14 cellular contexts compared by ENCODE assay signal in genomic region chr11:81070948-81071347, GRCh38.
DNase-seq lines count a peak whose midpoint lies in the region; ATAC-seq and TF ChIP-seq lines count a peak whose summit lies in the region.
"Had no signal": no experiment of that assay in that cellular context is flagged by ENCODE, and none has a peak within 500 bp of the region (broad histone marks: within the 10 kb centered on the region; RNA-seq: fewer than 3 reads in every experiment).

No MANE protein-coding gene starts in this region.

- no peak overlapping the region for H3K4me2 ChIP-seq in Karpas-422 (ENCODE audit: low read depth, low read length, poor library complexity, severe bottlenecking)

- no peaks in the 10 kb centered on the region for H3K79me2 ChIP-seq in Karpas-422 (ENCODE audit: low read length)

- H3K4me3 ChIP-seq in Karpas-422 (ENCODE audit: low read length), result no peak overlapping the region
- H3K4me3 ChIP-seq: lower lobe of right lung, prostate gland, thyroid gland had no signal

- H3K27me3 Mint-ChIP-seq in activated CD4-positive, alpha-beta memory T cell treated with anti-CD3 and anti-CD28 coated beads for 36 hours, result no peaks in the 10 kb centered on the region
- no peaks in the 10 kb centered on the region for H3K27me3 Mint-ChIP-seq in Calu3 (ENCODE audit: unreplicated experiment)
- H3K27me3 Mint-ChIP-seq: CD8-positive, alpha-beta memory T cell; central memory CD8-positive, alpha-beta T cell had no signal

- H3K9me3 Mint-ChIP-seq in activated CD4-positive, alpha-beta memory T cell treated with anti-CD3 and anti-CD28 coated beads for 36 hours, result peaks cover 10% of the 10 kb centered on the region
- peaks cover 4% of the 10 kb centered on the region for H3K9me3 Mint-ChIP-seq in Calu3 (ENCODE audit: low read depth, unreplicated experiment)

- H3K9me3 ChIP-seq in Karpas-422 (ENCODE audit: low read length), result peaks cover 3% of the 10 kb centered on the region; the same call in 1 of the 2 replicates
- H3K9me3 ChIP-seq: lower lobe of right lung, prostate gland, thyroid gland had no signal

- H2AFZ ChIP-seq in Karpas-422 (ENCODE audit: low read length), result no peak overlapping the region

- ATAC-seq in GM18508 (IDR thresholded peaks at IDR 0.05; ENCODE audit: insufficient read depth, unreplicated experiment) (peak; percentile 88), GM21786 (IDR thresholded peaks at IDR 0.05; ENCODE audit: unreplicated experiment) (peak; percentile 84), left colon (peak; percentile 59), HG02763 (IDR thresholded peaks at IDR 0.05; ENCODE audit: unreplicated experiment) (no peak)
- ATAC-seq: lower lobe of right lung had no signal

- BruUV-seq in Calu3 (replicated peaks; lab: Mats Ljungman, UMichigan), result no TSS peak

- no peak overlapping the region for H3K27ac Mint-ChIP-seq in activated CD4-positive, alpha-beta memory T cell treated with anti-CD3 and anti-CD28 coated beads for 36 hours
- H3K27ac Mint-ChIP-seq in Calu3 (ENCODE audit: unreplicated experiment), result no peak overlapping the region
- H3K27ac Mint-ChIP-seq: CD8-positive, alpha-beta memory T cell had no signal

- H3K27ac ChIP-seq in Karpas-422 (ENCODE audit: low read length), result no peak overlapping the region
- H3K27ac ChIP-seq: lower lobe of right lung, prostate gland, thyroid gland had no signal

- H3K9me2 ChIP-seq in Karpas-422 (replicated peaks; ENCODE audit: insufficient read depth, low read length), result no peaks in the 10 kb centered on the region

- DNase-seq in Karpas-422 (peak; percentile 35), left colon (no peak), Calu3 (no peak), GM19238 (ENCODE audit: insufficient read length, low spot score) (no peak)
- no peak for DNase-seq in activated CD4-positive, alpha-beta memory T cell treated with anti-CD3 and anti-CD28 coated beads for 36 hours
- DNase-seq: CD8-positive, alpha-beta memory T cell; lower lobe of right lung; NCI-H1092; thyroid gland had no signal

- H3K36me3 ChIP-seq in Karpas-422 (ENCODE audit: insufficient read depth, low read length), result no peaks in the 10 kb centered on the region
- H3K36me3 ChIP-seq: lower lobe of right lung, prostate gland, thyroid gland had no signal

- no peaks in the 10 kb centered on the region for H3K36me3 Mint-ChIP-seq in activated CD4-positive, alpha-beta memory T cell treated with anti-CD3 and anti-CD28 coated beads for 36 hours
- no peaks in the 10 kb centered on the region for H3K36me3 Mint-ChIP-seq in Calu3 (ENCODE audit: insufficient read depth, unreplicated experiment)
- H3K36me3 Mint-ChIP-seq: CD8-positive, alpha-beta memory T cell had no signal

- CTCF ChIA-PET in activated CD4-positive, alpha-beta memory T cell treated with anti-CD3 and anti-CD28 coated beads for 36 hours (lab: Charles Lee), result interaction anchor here (0.5 kb wide), 1 partner anchor 297 kb away, joined by 6 read pairs; no protein-coding TSS in a partner anchor
- CTCF ChIA-PET in Calu3 (lab: Charles Lee), result no interaction called here

- H4K20me1 ChIP-seq in Karpas-422 (ENCODE audit: insufficient read depth, low read depth, low read length), result no peaks in the 10 kb centered on the region

- no peak overlapping the region for H3K9ac ChIP-seq in Karpas-422 (ENCODE audit: low read length)

- POLR2A ChIA-PET in activated CD4-positive, alpha-beta memory T cell treated with anti-CD3 and anti-CD28 coated beads for 36 hours (lab: Charles Lee), result no interaction called here

- no peaks in the 10 kb centered on the region for H3K27me3 ChIP-seq in Karpas-422 (ENCODE audit: low read length)
- H3K27me3 ChIP-seq: thyroid gland had no signal

- no peaks in the 10 kb centered on the region for H3K4me1 ChIP-seq in Karpas-422 (ENCODE audit: low read length)
- H3K4me1 ChIP-seq: lower lobe of right lung, prostate gland, thyroid gland had no signal

- no peaks in the 10 kb centered on the region for H3K4me1 Mint-ChIP-seq in activated CD4-positive, alpha-beta memory T cell treated with anti-CD3 and anti-CD28 coated beads for 36 hours (ENCODE audit: low read depth)
- no peaks in the 10 kb centered on the region for H3K4me1 Mint-ChIP-seq in Calu3 (ENCODE audit: low read depth, unreplicated experiment)
- H3K4me1 Mint-ChIP-seq: CD8-positive, alpha-beta memory T cell; central memory CD8-positive, alpha-beta T cell had no signal

- no peak overlapping the region for H3K4me3 Mint-ChIP-seq in activated CD4-positive, alpha-beta memory T cell treated with anti-CD3 and anti-CD28 coated beads for 36 hours
- no peak overlapping the region for H3K4me3 Mint-ChIP-seq in Calu3 (ENCODE audit: low read depth, unreplicated experiment)
- H3K4me3 Mint-ChIP-seq: CD8-positive, alpha-beta memory T cell; central memory CD8-positive, alpha-beta T cell had no signal

- intact Hi-C loops in left colon (cut with DNase I, micrococcal nuclease), result no loop called here
- intact Hi-C loops in activated CD4-positive, alpha-beta memory T cell treated with anti-CD3 and anti-CD28 coated beads for 36 hours (cut with micrococcal nuclease), result no loop called here
- intact Hi-C loops in Calu3 (cut with micrococcal nuclease; ENCODE audit: unreplicated experiment), result no loop called here

- no peak for TF ChIP-seq CTCF in Calu3 (IDR thresholded peaks at IDR 0.05; ENCODE audit: unreplicated experiment)
